18 cellular contexts compared by ENCODE assay signal in genomic region chr2:110143982-110144381, GRCh38. TPM values are rescaled to one million over a fixed set of nuclear protein-coding genes. Genes with fewer than 3 reads are reported as not detected.
DNase-seq lines count a peak whose midpoint lies in the region; ATAC-seq and TF ChIP-seq lines count a peak whose summit lies in the region.
"Had no signal": no experiment of that assay in that cellular context is flagged by ENCODE, and none has a peak within 500 bp of the region (broad histone marks: within the 10 kb centered on the region; RNA-seq: fewer than 3 reads in every experiment).

No MANE protein-coding gene starts in this region.

- H3K9me3 Mint-ChIP-seq in stimulated activated naive B cell treated with anti-CD40 and anti-IgM and Interleukin-4, amounts not matched to agents 10 μg/mL and 1 μg/mL and 100 μg/mL, for 72 hours: peaks cover 2 to 4% of the 10 kb centered on the region in 2 donors

- H3K4me1 Mint-ChIP-seq in stimulated activated naive B cell treated with anti-CD40 and anti-IgM and Interleukin-4, amounts not matched to agents 10 μg/mL and 1 μg/mL and 100 μg/mL, for 72 hours: peaks cover 0 to 2% of the 10 kb centered on the region in 2 donors
- H3K4me1 Mint-ChIP-seq: CD4-positive, alpha-beta memory T cell had no signal

- no peak overlapping the region for H3K4me3 Mint-ChIP-seq in stimulated activated naive B cell treated with anti-CD40 and anti-IgM and Interleukin-4, amounts not matched to agents 10 μg/mL and 1 μg/mL and 100 μg/mL, for 72 hours
- H3K4me3 Mint-ChIP-seq: CD4-positive, alpha-beta memory T cell had no signal

- H3K36me3 Mint-ChIP-seq in stimulated activated naive B cell treated with anti-CD40 and anti-IgM and Interleukin-4, amounts not matched to agents 10 μg/mL and 1 μg/mL and 100 μg/mL, for 72 hours: peaks cover 0 to 4% of the 10 kb centered on the region in 2 donors
- H3K36me3 Mint-ChIP-seq: CD4-positive, alpha-beta memory T cell had no signal

- H3K27me3 ChIP-seq in ascending aorta: no peaks in the 10 kb centered on the region
- H3K27me3 ChIP-seq: BE2C, SJSA1 had no signal

- DNase-seq in stimulated activated naive B cell treated with anti-CD40 and anti-IgM and Interleukin-4, amounts not matched to agents 10 μg/mL and 1 μg/mL and 100 μg/mL, for 72 hours: no peak
- DNase-seq in ascending aorta (ENCODE audit: low spot score in 2 of 2): no peak
- no peak for DNase-seq in H4 (ENCODE audit: low spot score)
- DNase-seq in NCI-H446 (lab: John Stamatoyannopoulos, UW): no peak
- DNase-seq: BE2C; CD4-positive, alpha-beta memory T cell; DMS79; NCI-H1092 treated with DMSO at 0.1 percent for 48 hours; NCI-H1694; NCI-H345 had no signal

- no peaks in the 10 kb centered on the region for H3K9me3 ChIP-seq in ascending aorta
- H3K9me3 ChIP-seq: BE2C, HAP-1, SJSA1 had no signal

- no peak for TF ChIP-seq CTCF in ascending aorta (IDR thresholded peaks at IDR 0.05)

- H3K27ac ChIP-seq in ascending aorta: no peak overlapping the region
- H3K27ac ChIP-seq: HL-60, KMS-11, RWPE1, SJSA1 had no signal

- H3K27me3 Mint-ChIP-seq in stimulated activated naive B cell treated with anti-CD40 and anti-IgM and Interleukin-4, amounts not matched to agents 10 μg/mL and 1 μg/mL and 100 μg/mL, for 72 hours: peaks cover 0 to 5% of the 10 kb centered on the region in 2 donors

- intact Hi-C loops in ascending aorta (cut with DNase I): no loop called here

- peaks cover 0 to 1% of the 10 kb centered on the region in 2 donors for H3K4me1 ChIP-seq in ascending aorta
- H3K4me1 ChIP-seq: BE2C, HAP-1 had no signal

- H3K4me3 ChIP-seq in ascending aorta: no peak overlapping the region
- H3K4me3 ChIP-seq: HAP-1, SJSA1 had no signal

- no peak overlapping the region for H3K27ac Mint-ChIP-seq in stimulated activated naive B cell treated with anti-CD40 and anti-IgM and Interleukin-4, amounts not matched to agents 10 μg/mL and 1 μg/mL and 100 μg/mL, for 72 hours
- H3K27ac Mint-ChIP-seq: CD4-positive, alpha-beta memory T cell had no signal

- no peaks in the 10 kb centered on the region for H3K36me3 ChIP-seq in ascending aorta
- H3K36me3 ChIP-seq: BE2C, HAP-1, SJSA1 had no signal

- ATAC-seq in GM18907 (IDR thresholded peaks at IDR 0.05; ENCODE audit: unreplicated experiment) (peak; percentile 66), HG02642 (IDR thresholded peaks at IDR 0.05; ENCODE audit: poor library complexity, unreplicated experiment) (peak; percentile 64), HG03378 (IDR thresholded peaks at IDR 0.05; ENCODE audit: unreplicated experiment) (peak; percentile 56)
- ATAC-seq in stimulated activated naive B cell treated with anti-CD40 and anti-IgM and Interleukin-4, amounts not matched to agents 10 μg/mL and 1 μg/mL and 100 μg/mL, for 72 hours (replicated peaks): peak; percentile 70 to 75

RNA-seq across cellular contexts. Expression of gene MALL, which starts 28.4 kb away (rescaled TPM):
- total RNA-seq in ascending aorta: 38.5 TPM
- total RNA-seq in H4 (2014; rRNA removed; shearing (Covaris generic)): 0.10 TPM in 1 of 2 replicates, not detected in the other
- total RNA-seq: CD4-positive, alpha-beta memory T cell; SJSA1 had no signal

Comparison
In these comparisons a context has a peak if more than half of its experiments do, and no peak if none do; other contexts are left out.
1. RNA of gene MALL, which starts 28.4 kb away (total RNA-seq): 38.5 TPM in ascending aorta (single experiment); 0.10 TPM in H4; every median in the first group is over 10 times any median in the second.
2. Peak in every context shown above with its lines, with median percentiles within 50 percentile points of each other: ATAC-seq.